1 cellular context compared by ENCODE assay signal in the genomic region with DNA sequence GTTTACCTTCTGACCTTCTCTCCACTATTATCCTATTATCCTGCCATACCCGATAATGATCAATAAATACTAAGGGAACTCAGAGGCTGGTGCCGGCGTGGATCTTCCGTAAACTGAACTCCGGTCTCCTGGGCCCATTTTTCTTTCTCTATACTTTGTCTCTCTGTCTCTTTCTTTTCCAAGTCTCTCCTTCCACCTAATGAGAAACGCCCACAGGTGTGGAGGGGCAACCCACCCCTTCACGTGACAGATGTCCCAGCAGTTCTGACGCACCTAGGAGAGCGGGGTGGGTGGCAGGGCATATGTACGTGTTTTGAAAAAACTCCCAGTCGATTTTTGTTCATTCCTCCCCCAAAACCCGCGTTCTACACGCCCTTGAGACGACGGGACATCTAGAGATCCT.
TF ChIP-seq lines count a peak whose summit lies in the region.

No MANE protein-coding gene starts in this region.

TF ChIP-seq in HEK293, 187 proteins besides CTCF, POLR2A, EP300 and RAD21:
- TF ChIP-seq ZFHX2 (tag by site-specific recombination; conservative IDR thresholded peaks at IDR 0.05) (peak; percentile 67), KLF7 (tag by site-specific recombination; IDR thresholded peaks at IDR 0.05; ENCODE audit: borderline replicate concordance) (0 out of 2 replicates have a peak, but pooled peaks have one; percentile 29), ZNF777 (tag by site-specific recombination; IDR thresholded peaks at IDR 0.05; ENCODE audit: borderline replicate concordance) (peak; percentile 39; the same call in 1 of the 2 replicates), EGR2 (tag by site-specific recombination; IDR thresholded peaks at IDR 0.05; ENCODE audit: low read depth) (peak; percentile 59; the same call in 1 of the 2 replicates), SCRT2 (tag by site-specific recombination; IDR thresholded peaks at IDR 0.05) (peak; percentile 64), ZNF501 (tag by site-specific recombination; IDR thresholded peaks at IDR 0.05) (peak; percentile 16; the same call in 1 of the 2 replicates)
- TF ChIP-seq, protein P1, sequence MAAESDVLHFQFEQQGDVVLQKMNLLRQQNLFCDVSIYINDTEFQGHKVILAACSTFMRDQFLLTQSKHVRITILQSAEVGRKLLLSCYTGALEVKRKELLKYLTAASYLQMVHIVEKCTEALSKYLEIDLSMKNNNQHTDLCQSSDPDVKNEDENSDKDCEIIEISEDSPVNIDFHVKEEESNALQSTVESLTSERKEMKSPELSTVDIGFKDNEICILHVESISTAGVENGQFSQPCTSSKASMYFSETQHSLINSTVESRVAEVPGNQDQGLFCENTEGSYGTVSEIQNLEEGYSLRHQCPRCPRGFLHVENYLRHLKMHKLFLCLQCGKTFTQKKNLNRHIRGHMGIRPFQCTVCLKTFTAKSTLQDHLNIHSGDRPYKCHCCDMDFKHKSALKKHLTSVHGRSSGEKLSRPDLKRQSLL (tag by site-specific recombination; IDR thresholded peaks at IDR 0.05), result peak; percentile 11; the same call in 1 of the 2 replicates
